8 cellular contexts compared by ENCODE assay signal in genomic region chr4:15004701-15005301, GRCh38. TPM values are rescaled to one million over a fixed set of nuclear protein-coding genes. Genes with fewer than 3 reads are reported as not detected.
DNase-seq lines count a peak whose midpoint lies in the region; TF ChIP-seq lines count a peak whose summit lies in the region.

No MANE protein-coding gene starts in this region.

- H3K9me3 ChIP-seq in neuronal stem cell (replicated peaks in 1 of 2; ENCODE audit: control insufficient read depth in 2 of 2, insufficient read depth in 1 of 2, low read depth in 1 of 2, low read length in 2 of 2) = no peaks in the 10 kb centered on the region
- no peaks in the 10 kb centered on the region for H3K9me3 ChIP-seq in tibial artery

- no peak overlapping the region for H3K4ac ChIP-seq in neuronal stem cell (ENCODE audit: low read length)

- no peak overlapping the region for H3K27ac ChIP-seq in neuronal stem cell (replicated peaks; ENCODE audit: low read length)
- peak overlapping the region; percentile 99 to 100 for H3K27ac ChIP-seq in tibial artery

- DNase-seq in CD1c-positive myeloid dendritic cell (ENCODE audit: extremely low spot score) = peak; percentile 62
- peak; percentile 66 for DNase-seq in H7
- peak; percentile 78 for DNase-seq in RPMI7951 (ENCODE audit: low read depth)
- peak; percentile 67 for DNase-seq in activated naive CD4-positive, alpha-beta T cell treated with anti-CD3 and anti-CD28 coated beads, Interleukin-2, amount 10 ng/mL, durations not matched to agents 7 days and 5 days
- peak; percentile 24 for DNase-seq in germinal center (ENCODE audit: low spot score)
- DNase-seq in neuronal stem cell (ENCODE audit: low spot score) = peak; percentile 32
- peak; percentile 89 to 96 for DNase-seq in tibial artery
- DNase-seq in NCI-H2029 (lab: John Stamatoyannopoulos, UW) = no peak

- no peaks in the 10 kb centered on the region for H3K27me3 Mint-ChIP-seq in activated naive CD4-positive, alpha-beta T cell treated with anti-CD3 and anti-CD28 coated beads, Interleukin-2, amount 10 ng/mL, durations not matched to agents 7 days and 5 days

- TF ChIP-seq CTCF in tibial artery (IDR thresholded peaks at IDR 0.05) = no peak

- H2AK5ac ChIP-seq in neuronal stem cell (ENCODE audit: low read depth, low read length) = no peak overlapping the region

- H3K36me3 Mint-ChIP-seq in activated naive CD4-positive, alpha-beta T cell treated with anti-CD3 and anti-CD28 coated beads, Interleukin-2, amount 10 ng/mL, durations not matched to agents 7 days and 5 days = peaks cover 23% of the 10 kb centered on the region

- peak overlapping the region; percentile 92 for H3K27ac Mint-ChIP-seq in activated naive CD4-positive, alpha-beta T cell treated with anti-CD3 and anti-CD28 coated beads, Interleukin-2, amount 10 ng/mL, durations not matched to agents 7 days and 5 days

- peak overlapping the region; percentile 99 for H2AFZ ChIP-seq in neuronal stem cell (ENCODE audit: low read length)

- no peak overlapping the region for H2BK5ac ChIP-seq in neuronal stem cell (ENCODE audit: low read length)

- H3K79me1 ChIP-seq in neuronal stem cell (ENCODE audit: low read depth, low read length) = no peaks in the 10 kb centered on the region

- H3K14ac ChIP-seq in neuronal stem cell (ENCODE audit: low read length) = no peak overlapping the region

- H3K18ac ChIP-seq in neuronal stem cell (ENCODE audit: low read length) = no peak overlapping the region

- H3K4me2 ChIP-seq in neuronal stem cell (ENCODE audit: insufficient read depth, low read length, poor library complexity, severe bottlenecking) = peak overlapping the region; percentile 94

- peak overlapping the region; percentile 49 for H2BK15ac ChIP-seq in neuronal stem cell (ENCODE audit: low read length)

- CTCF ChIA-PET in activated naive CD4-positive, alpha-beta T cell treated with anti-CD3 and anti-CD28 coated beads, Interleukin-2, amount 10 ng/mL, durations not matched to agents 7 days and 5 days (lab: Charles Lee) = no interaction called here

- H3K27me3 ChIP-seq in H7 (ENCODE audit: control insufficient read depth, insufficient read depth, low read length) (peaks cover 20% of the 10 kb centered on the region), neuronal stem cell (ENCODE audit: control insufficient read depth in 3 of 3, insufficient read depth in 3 of 3, low read depth in 1 of 3, low read length in 3 of 3) (peaks cover 4 to 37% (median 15%) of the 10 kb centered on the region in 3 experiments), tibial artery (no peaks in the 10 kb centered on the region)

- no peak overlapping the region for H3K9ac ChIP-seq in neuronal stem cell (ENCODE audit: low read depth, low read length, poor library complexity)

- no CpG with 5 or more reads among the region's 46 CpGs for WGBS in neuronal stem cell (ENCODE audit: extremely low coverage in 2 of 2, insufficient read length in 2 of 2, insufficient replicate concordance in 1 of 2), 2 donors

- no peaks in the 10 kb centered on the region for H3K4me1 ChIP-seq in neuronal stem cell (ENCODE audit: control insufficient read depth in 2 of 2, insufficient read depth in 1 of 2, low read depth in 1 of 2, low read length in 2 of 2)
- H3K4me1 ChIP-seq in tibial artery = peaks cover 0 to 47% (median 17%) of the 10 kb centered on the region in 4 donors

- H2BK120ac ChIP-seq in neuronal stem cell (ENCODE audit: low read depth, low read length) = no peak overlapping the region

- no peaks in the 10 kb centered on the region for H3K9me3 Mint-ChIP-seq in activated naive CD4-positive, alpha-beta T cell treated with anti-CD3 and anti-CD28 coated beads, Interleukin-2, amount 10 ng/mL, durations not matched to agents 7 days and 5 days

- peak overlapping the region; percentile 85 for H3K23ac ChIP-seq in neuronal stem cell (ENCODE audit: low read depth, low read length, poor library complexity)

- H4K91ac ChIP-seq in neuronal stem cell (ENCODE audit: low read depth, low read length, poor library complexity) = no peak overlapping the region

- peaks cover 43% of the 10 kb centered on the region for H3K4me1 Mint-ChIP-seq in activated naive CD4-positive, alpha-beta T cell treated with anti-CD3 and anti-CD28 coated beads, Interleukin-2, amount 10 ng/mL, durations not matched to agents 7 days and 5 days

- peak overlapping the region; percentile 77 for H3K4me3 ChIP-seq in H7 (ENCODE audit: insufficient read depth, low read depth, low read length)
- H3K4me3 ChIP-seq in neuronal stem cell (ENCODE audit: low read length in 2 of 2) = peak overlapping the region; percentile 80 to 87
- H3K4me3 ChIP-seq in tibial artery = peak overlapping the region; percentile 93 to 95

- intact Hi-C loops in tibial artery (cut with DNase I; ENCODE audit: low total_unique reads) = loop anchor here (10.0 kb wide), 2 partner anchors 150 to 420 kb away; partner anchors contain the start of gene C1QTNF7

- H3K4me3 Mint-ChIP-seq in activated naive CD4-positive, alpha-beta T cell treated with anti-CD3 and anti-CD28 coated beads, Interleukin-2, amount 10 ng/mL, durations not matched to agents 7 days and 5 days = peak overlapping the region; percentile 92

- H2BK12ac ChIP-seq in neuronal stem cell (ENCODE audit: low read length) = no peak overlapping the region

- H4K8ac ChIP-seq in neuronal stem cell (ENCODE audit: low read depth, low read length) = no peak overlapping the region

- H3K36me3 ChIP-seq in H7 (replicated peaks; ENCODE audit: control insufficient read depth, insufficient read depth, low read length) (no peaks in the 10 kb centered on the region), neuronal stem cell (replicated peaks in 1 of 2; ENCODE audit: control insufficient read depth in 2 of 2, insufficient read depth in 2 of 2, low read length in 2 of 2) (no peaks in the 10 kb centered on the region), tibial artery (no peaks in the 10 kb centered on the region)

RNA-seq across cellular contexts. Expression of gene CPEB2, which starts 2.5 kb away (rescaled TPM):
- 1.9 and 2.0 TPM in 2 replicates for total RNA-seq in H7 (2014; rRNA removed; shearing (Covaris generic))
- 6.4 and 10.5 TPM in 2 replicates for total RNA-seq in RPMI7951 (2014; rRNA removed; shearing (Covaris generic))
- polyA plus RNA-seq in neuronal stem cell (2013, experiment 1 of 2) = 0.70 TPM
- polyA plus RNA-seq in neuronal stem cell (2013, experiment 2 of 2) = 0.73 TPM
